9 cellular contexts compared by ENCODE assay signal in genomic region chr3:160003520-160004128, GRCh38. TPM values are rescaled to one million over a fixed set of nuclear protein-coding genes. Genes with fewer than 3 reads are reported as not detected.
DNase-seq lines count a peak whose midpoint lies in the region; ATAC-seq, FAIRE-seq and TF ChIP-seq lines count a peak whose summit lies in the region.
"Had no signal": no experiment of that assay in that cellular context is flagged by ENCODE, and none has a peak within 500 bp of the region (broad histone marks: within the 10 kb centered on the region; RNA-seq: fewer than 3 reads in every experiment).

No MANE protein-coding gene starts in this region.

- H3K27me3 ChIP-seq in PC-9 (ENCODE audit: insufficient read depth, low read depth): no peaks in the 10 kb centered on the region
- H3K27me3 ChIP-seq in astrocyte (ENCODE audit: insufficient read depth, low read length): no peaks in the 10 kb centered on the region
- H3K27me3 ChIP-seq in keratinocyte (ENCODE audit: control insufficient read depth, extremely low read depth, insufficient read depth, low read length): no peaks in the 10 kb centered on the region

- H3K9me3 Mint-ChIP-seq in astrocyte (ENCODE audit: unreplicated experiment): no peaks in the 10 kb centered on the region
- no peaks in the 10 kb centered on the region for H3K9me3 Mint-ChIP-seq in stimulated activated naive B cell treated with anti-CD40 and anti-IgM and Interleukin-4, amounts not matched to agents 10 μg/mL and 1 μg/mL and 100 μg/mL, for 72 hours

- H3K4me3 Mint-ChIP-seq in astrocyte (ENCODE audit: unreplicated experiment): no peak overlapping the region
- H3K4me3 Mint-ChIP-seq in stimulated activated naive B cell treated with anti-CD40 and anti-IgM and Interleukin-4, amounts not matched to agents 10 μg/mL and 1 μg/mL and 100 μg/mL, for 72 hours: no peak overlapping the region

- H3K27me3 Mint-ChIP-seq in astrocyte (ENCODE audit: low read depth, unreplicated experiment): no peaks in the 10 kb centered on the region
- no peaks in the 10 kb centered on the region for H3K27me3 Mint-ChIP-seq in stimulated activated naive B cell treated with anti-CD40 and anti-IgM and Interleukin-4, amounts not matched to agents 10 μg/mL and 1 μg/mL and 100 μg/mL, for 72 hours

- POLR2A ChIA-PET in PC-9 (lab: Charles Lee; ENCODE audit: unreplicated experiment): interaction anchor here (0.6 kb wide), 2 partner anchors 67 to 740 kb away, joined by 3 read pairs; no protein-coding TSS in a partner anchor

- no TSS peak for BruUV-seq in PC-9 (replicated peaks; lab: Mats Ljungman, UMichigan)

- DNase-seq in activated T-cell treated with anti-CD3 and anti-CD28 coated beads for 4 hours (peak; percentile 9), HK-2 (ENCODE audit: unreplicated experiment) (peak; percentile 73), PC-9 (peak in 1 of 2 experiments; percentile 65), astrocyte (ENCODE audit: low read depth) (peak; percentile 13), keratinocyte (ENCODE audit: low read depth, low spot score) (no peak)
- DNase-seq in activated T-cell treated with anti-CD3 and anti-CD28 coated beads, Interleukin-2, amount 50 U/mL, for 1 hour: no peak
- DNase-seq in stimulated activated naive B cell treated with anti-CD40 and anti-IgM and Interleukin-4, amounts not matched to agents 10 μg/mL and 1 μg/mL and 100 μg/mL, for 72 hours: peak; percentile 43

- H3K4me3 ChIP-seq in PC-9 (no peak overlapping the region), astrocyte (ENCODE audit: insufficient read depth, low read depth, low read length) (no peak overlapping the region), keratinocyte (ENCODE audit: control insufficient read depth in 2 of 3, extremely low read depth in 1 of 3, insufficient read depth in 2 of 3, low read depth in 1 of 3, low read length in 3 of 3) (no peak overlapping the region)

- no peaks in the 10 kb centered on the region for H3K9me2 ChIP-seq in PC-9 (ENCODE audit: insufficient read depth)

- no peaks in the 10 kb centered on the region for H3K9me3 ChIP-seq in PC-9 (ENCODE audit: insufficient read depth, low read depth)
- H3K9me3 ChIP-seq in astrocyte (ENCODE audit: insufficient read depth, low read depth, low read length): no peaks in the 10 kb centered on the region
- H3K9me3 ChIP-seq in keratinocyte (ENCODE audit: control insufficient read depth, low read depth, low read length): no peaks in the 10 kb centered on the region

- H3K27ac ChIP-seq in PC-9: no peak overlapping the region
- H3K27ac ChIP-seq in astrocyte (ENCODE audit: low read depth, low read length): no peak overlapping the region
- H3K27ac ChIP-seq in keratinocyte (ENCODE audit: control insufficient read depth, insufficient read depth, low read length): no peak overlapping the region

- H4K20me1 ChIP-seq in PC-9 (ENCODE audit: insufficient read depth) (no peaks in the 10 kb centered on the region), astrocyte (ENCODE audit: insufficient read depth, low read length) (no peaks in the 10 kb centered on the region), keratinocyte (ENCODE audit: control insufficient read depth, extremely low read depth, insufficient read depth, low read length) (no peaks in the 10 kb centered on the region)

- TF ChIP-seq CTCF in PC-9 (conservative IDR thresholded peaks at IDR 0.05): peak; percentile 77
- TF ChIP-seq CTCF in astrocyte (IDR thresholded peaks at IDR 0.05; ENCODE audit: insufficient read depth, low read depth, low read length): peak; percentile 41
- peak; percentile 49 to 61 (median 51) for TF ChIP-seq CTCF in keratinocyte (optimal IDR thresholded peaks at IDR 0.05 in 1 of 3, IDR thresholded peaks at IDR 0.05 in 1 of 3, conservative IDR thresholded peaks at IDR 0.05 in 1 of 3; ENCODE audit: extremely low read depth in 1 of 3, insufficient read depth in 2 of 3, low read length in 3 of 3)

- H3K4me2 ChIP-seq in PC-9 (no peak overlapping the region), astrocyte (ENCODE audit: low read length) (no peak overlapping the region), keratinocyte (ENCODE audit: control insufficient read depth, extremely low read depth, insufficient read depth, low read depth, low read length) (no peak overlapping the region)

- H3K36me3 ChIP-seq in PC-9 (ENCODE audit: low read depth) (no peaks in the 10 kb centered on the region), astrocyte (ENCODE audit: insufficient read depth, low read length) (no peaks in the 10 kb centered on the region), keratinocyte (ENCODE audit: control insufficient read depth in 2 of 2, extremely low read depth in 1 of 2, insufficient read depth in 2 of 2, low read length in 2 of 2) (no peaks in the 10 kb centered on the region)

- no peaks in the 10 kb centered on the region for H3K79me2 ChIP-seq in PC-9 (ENCODE audit: low read depth)
- no peaks in the 10 kb centered on the region for H3K79me2 ChIP-seq in astrocyte (ENCODE audit: insufficient read depth, low read length)
- H3K79me2 ChIP-seq in keratinocyte (ENCODE audit: control insufficient read depth, insufficient read depth, low read length): no peaks in the 10 kb centered on the region

- H3K4me1 ChIP-seq in PC-9 (replicated peaks; ENCODE audit: insufficient read depth): no peaks in the 10 kb centered on the region
- no peaks in the 10 kb centered on the region for H3K4me1 ChIP-seq in astrocyte (ENCODE audit: insufficient read depth, low read length)
- H3K4me1 ChIP-seq in keratinocyte (ENCODE audit: control insufficient read depth, extremely low read depth, insufficient read depth, low read length): no peaks in the 10 kb centered on the region

- no peaks in the 10 kb centered on the region for H3K9me1 ChIP-seq in keratinocyte (ENCODE audit: control insufficient read depth, extremely low read depth, insufficient read depth, low read length)

- H3F3A ChIP-seq in PC-9 (ENCODE audit: insufficient read depth, low read depth): no peaks in the 10 kb centered on the region

- peaks cover 4% of the 10 kb centered on the region for H3K4me1 Mint-ChIP-seq in astrocyte (ENCODE audit: low read depth, unreplicated experiment)
- H3K4me1 Mint-ChIP-seq in stimulated activated naive B cell treated with anti-CD40 and anti-IgM and Interleukin-4, amounts not matched to agents 10 μg/mL and 1 μg/mL and 100 μg/mL, for 72 hours: peaks cover 7 to 24% of the 10 kb centered on the region in 2 donors

- no peaks in the 10 kb centered on the region for H3K36me3 Mint-ChIP-seq in astrocyte (ENCODE audit: low read depth, unreplicated experiment)
- H3K36me3 Mint-ChIP-seq in stimulated activated naive B cell treated with anti-CD40 and anti-IgM and Interleukin-4, amounts not matched to agents 10 μg/mL and 1 μg/mL and 100 μg/mL, for 72 hours: no peaks in the 10 kb centered on the region

- FAIRE-seq in astrocyte (lab: Jason Lieb, UNC) (no peak), keratinocyte (lab: Jason Lieb, UNC) (peak; percentile 32)

- ATAC-seq in GM21576 (IDR thresholded peaks at IDR 0.05; ENCODE audit: unreplicated experiment): peak; percentile 88
- peak; percentile 89 to 90 for ATAC-seq in stimulated activated naive B cell treated with anti-CD40 and anti-IgM and Interleukin-4, amounts not matched to agents 10 μg/mL and 1 μg/mL and 100 μg/mL, for 72 hours (replicated peaks)

- intact Hi-C loops in PC-9 (cut with micrococcal nuclease; ENCODE audit: unreplicated experiment): loop anchor here (1.0 to 5.0 kb wide), 4 partner anchors 74 to 196 kb away; no protein-coding TSS in a partner anchor

- H3K27ac Mint-ChIP-seq in astrocyte (ENCODE audit: unreplicated experiment): no peak overlapping the region
- no peak overlapping the region for H3K27ac Mint-ChIP-seq in stimulated activated naive B cell treated with anti-CD40 and anti-IgM and Interleukin-4, amounts not matched to agents 10 μg/mL and 1 μg/mL and 100 μg/mL, for 72 hours

- CTCF ChIA-PET in PC-9 (lab: Charles Lee): interaction anchor here (0.6 to 5.2 kb wide), 9 partner anchors 17 to 761 kb away, joined by 3 to 70 read pairs (median 4); no protein-coding TSS in a partner anchor

- dilution Hi-C loops in keratinocyte (cut with MboI; ENCODE audit: extremely low pct_ligation_motif_present, low sequenced_read_pairs): no loop called here

- H3K9ac ChIP-seq in astrocyte (ENCODE audit: low read length) (no peak overlapping the region), keratinocyte (ENCODE audit: control insufficient read depth, extremely low read depth, insufficient read depth, low read length) (no peak overlapping the region)

- H2AFZ ChIP-seq in PC-9 (no peak overlapping the region), astrocyte (ENCODE audit: low read depth, low read length) (no peak overlapping the region), keratinocyte (ENCODE audit: control insufficient read depth, low read length) (no peak overlapping the region)

RNA-seq across cellular contexts. Expression of gene IL12A, which starts 15.0 kb away (rescaled TPM):
- total RNA-seq in PC-9 (2021) (0.28 and 0.40 TPM in 2 replicates), astrocyte (2.9 and 3.0 TPM in 2 replicates)
- polyA plus RNA-seq in keratinocyte: 0.15 to 0.54 TPM (median 0.42 TPM) in 3 replicates
- polyA plus RNA-seq in keratinocyte (2011; ENCODE audit: low read depth): not detected
- polyA plus RNA-seq in keratinocyte (2011; cell fraction: cytosol; rRNA removed): 0.38 and 0.67 TPM in 2 replicates
- polyA plus RNA-seq in keratinocyte (2011; cell fraction: nucleus; rRNA removed): 1.0 and 1.4 TPM in 2 replicates
- 0.21 TPM in 1 of 2 replicates, not detected in the other for polyA plus RNA-seq in keratinocyte (2012; ENCODE audit: low replicate concordance)
- 0.30 TPM in 1 of 3 replicates, not detected in the others for polyA minus RNA-seq in keratinocyte
- not detected for polyA minus RNA-seq in keratinocyte (2011; cell fraction: cytosol; rRNA and poly(A)+ RNA removed)
- polyA minus RNA-seq in keratinocyte (2011; cell fraction: nucleus; rRNA and poly(A)+ RNA removed): not detected in 2 replicates
- total RNA-seq: subcutaneous adipose tissue had no signal

Comparison
In these comparisons a context has a peak if more than half of its experiments do, and no peak if none do; other contexts are left out.
1. DNase-seq: peak in activated T-cell treated with anti-CD3 and anti-CD28 coated beads for 4 hours (single experiment), HK-2 (single experiment), astrocyte (single experiment) and stimulated activated naive B cell treated with anti-CD40 and anti-IgM and Interleukin-4, amounts not matched to agents 10 μg/mL and 1 μg/mL and 100 μg/mL, for 72 hours (single experiment); none in activated T-cell treated with anti-CD3 and anti-CD28 coated beads, Interleukin-2, amount 50 U/mL, for 1 hour (single experiment) and keratinocyte (single experiment).
2. Peak in every context shown above with its lines, with median percentiles within 50 percentile points of each other: CTCF ChIP-seq.